ENCODE assay signal across 19 cellular contexts in the genomic region with DNA sequence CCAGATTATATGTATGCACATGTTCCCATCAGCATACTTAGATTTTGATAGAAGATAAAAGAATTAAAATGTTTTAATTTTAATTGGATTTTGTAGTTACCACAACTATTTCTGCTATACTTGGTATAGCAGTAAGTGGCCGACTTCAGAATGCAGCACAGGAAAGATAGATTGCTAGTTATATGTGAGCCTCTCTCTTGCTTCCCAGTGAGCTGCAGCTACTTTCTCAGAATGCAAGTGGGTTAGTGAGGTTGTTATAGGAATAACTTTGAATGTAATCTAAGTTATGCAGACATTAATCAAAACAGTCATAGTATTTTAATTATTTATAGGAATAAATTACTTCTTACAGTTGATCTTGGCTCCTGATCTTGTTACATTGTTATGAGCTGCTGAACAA.
"Had no signal": no experiment of that assay in that cellular context is flagged by ENCODE, and none has a peak within 500 bp of the region (broad histone marks: within the 10 kb centered on the region; RNA-seq: fewer than 3 reads in every experiment).

No MANE protein-coding gene starts in this region.

- H3K27me3 ChIP-seq: esophagus squamous epithelium, foreskin keratinocyte, heart left ventricle, right atrium auricular region had no signal

- H3K36me3 ChIP-seq: esophagus squamous epithelium, heart left ventricle, right atrium auricular region had no signal

- H3K27me3 Mint-ChIP-seq: dendritic cell treated with granulocyte-macrophage colony-stimulating factor and Interleukin-4, amounts not matched to agents 40 ng/mL and 50 ng/mL, for 4 days; effector memory CD8-positive, alpha-beta T cell; naive thymus-derived CD8-positive, alpha-beta T cell; type B pancreatic cell had no signal

- H3K27ac ChIP-seq: epithelial cell of prostate, foreskin keratinocyte, heart left ventricle, right atrium auricular region had no signal

- H3K27ac Mint-ChIP-seq: dendritic cell treated with granulocyte-macrophage colony-stimulating factor and Interleukin-4, amounts not matched to agents 40 ng/mL and 50 ng/mL, for 4 days; effector memory CD8-positive, alpha-beta T cell; naive thymus-derived CD8-positive, alpha-beta T cell; type B pancreatic cell had no signal

- H3K4me3 ChIP-seq: esophagus squamous epithelium, heart left ventricle, right atrium auricular region had no signal

- FAIRE-seq: colon, small intestine had no signal

- ATAC-seq: effector memory CD8-positive, alpha-beta T cell; foreskin keratinocyte; heart left ventricle; left lobe of liver; naive thymus-derived CD8-positive, alpha-beta T cell had no signal

- DNase-seq: cerebellar nuclear complex; effector memory CD8-positive, alpha-beta T cell; esophagus squamous epithelium; foreskin keratinocyte; heart left ventricle; hippocampal formation; mammary epithelial cell; naive thymus-derived CD8-positive, alpha-beta T cell; posterior cingulate gyrus; small intestine; stimulated activated CD4-positive, alpha-beta T cell treated with anti-CD3 and anti-CD28 coated beads, Interleukin-12 subunit alpha, Interleukin-12 subunit beta, amount 100 ng/mL, for 4 hours; stimulated activated naive CD4-positive, alpha-beta T cell treated with Interleukin-2 at 50 U/mL for 16 hours had no signal

- H3K4me1 Mint-ChIP-seq: neural crest cell had no signal

- H3K4me3 Mint-ChIP-seq: dendritic cell treated with granulocyte-macrophage colony-stimulating factor and Interleukin-4, amounts not matched to agents 40 ng/mL and 50 ng/mL, for 4 days; effector memory CD8-positive, alpha-beta T cell; naive thymus-derived CD8-positive, alpha-beta T cell; neural crest cell; type B pancreatic cell had no signal

- H3K4me1 ChIP-seq: foreskin keratinocyte, heart left ventricle, right atrium auricular region had no signal
